Comparison of ENCODE assay signal across 10 cellular contexts in genomic region chr19:38731654-38732301, GRCh38. TPM values are rescaled to one million over a fixed set of nuclear protein-coding genes. Genes with fewer than 3 reads are reported as not detected.
A peak's percentile ranks its signal among the peaks of the same experiment; 100 is the strongest.
DNase-seq lines count a peak whose midpoint lies in the region; ATAC-seq and TF ChIP-seq lines count a peak whose summit lies in the region.
"Had no signal": no experiment of that assay in that cellular context is flagged by ENCODE, and none has a peak within 500 bp of the region (broad histone marks: within the 10 kb centered on the region; RNA-seq: fewer than 3 reads in every experiment).

No MANE protein-coding gene starts in this region.

- H3K4me3 Mint-ChIP-seq in neural crest cell, result peak overlapping the region; percentile 31

- peak overlapping the region; percentile 62 for H3K27ac Mint-ChIP-seq in neural crest cell (ENCODE audit: unreplicated experiment)

- DNase-seq in NCI-H2171 treated with DMSO at 0.1 percent for 48 hours (lab: John Stamatoyannopoulos, UW) (peak; percentile 83), dorsolateral prefrontal cortex (peak in 5 of 10 donors; percentile 18 to 43 (median 33)), neural crest cell (ENCODE audit: low read depth, low spot score) (no peak), anterior cingulate cortex (lab: John Stamatoyannopoulos, UW) (no peak), SK-N-SH (no peak)
- DNase-seq: activated gamma-delta T cell had no signal

- H3K4me1 Mint-ChIP-seq in neural crest cell, result peaks cover 10% of the 10 kb centered on the region

- ATAC-seq in HG02852 (IDR thresholded peaks at IDR 0.05; ENCODE audit: unreplicated experiment), result no peak
- ATAC-seq in GM19035 (IDR thresholded peaks at IDR 0.05; ENCODE audit: unreplicated experiment), result no peak

- no peak for TF ChIP-seq RAD21 in SK-N-SH (IDR thresholded peaks at IDR 0.05; ENCODE audit: low read length)

- peaks cover 53% of the 10 kb centered on the region for H3F3A ChIP-seq in SK-N-SH (replicated peaks; ENCODE audit: insufficient read depth)

- H3K36me3 ChIP-seq in SK-N-SH (replicated peaks in 1 of 2; ENCODE audit: control insufficient read depth in 1 of 2, insufficient read depth in 2 of 2, low read length in 1 of 2), result peaks cover 23 to 44% of the 10 kb centered on the region in 2 experiments

- 85% methylated on average over 10 of the region's 10 CpGs for WGBS in SK-N-SH (ENCODE audit: low lambda C conversion rate)

- H3K4me1 ChIP-seq in SK-N-SH (ENCODE audit: control insufficient read depth in 1 of 2, insufficient read depth in 2 of 2, low read depth in 1 of 2, low read length in 1 of 2), result peaks cover 7 to 12% of the 10 kb centered on the region in 2 experiments; a peak in 3 of 4 replicates

- TF ChIP-seq CTCF in C4-2B (conservative IDR thresholded peaks at IDR 0.05) (no peak), dorsolateral prefrontal cortex (IDR thresholded peaks at IDR 0.05 in 54 of 56, conservative IDR thresholded peaks at IDR 0.05 in 2 of 56; ENCODE audit: low read depth in 1 of 56, partially characterized antibody in 56 of 56) (no peak), neural crest cell (conservative IDR thresholded peaks at IDR 0.05) (no peak), SK-N-SH (IDR thresholded peaks at IDR 0.05) (no peak)

- peaks cover 18% of the 10 kb centered on the region for H3K27me3 Mint-ChIP-seq in neural crest cell (ENCODE audit: low read depth)

- POLR2A ChIA-PET in SK-N-SH (lab: Yijun Ruan, JAX), result no interaction called here

- H3K27ac ChIP-seq in C4-2B (peak overlapping the region; percentile 67), dorsolateral prefrontal cortex (peak overlapping the region in 55 of 59 donors; percentile 9 to 82 (median 60)), SK-N-SH (ENCODE audit: low read depth in 2 of 2, low read length in 1 of 2) (peak overlapping the region in 1 of 2 experiments; percentile 40; a peak in 1 of 4 replicates)

- H3K9me3 Mint-ChIP-seq in neural crest cell, result no peaks in the 10 kb centered on the region

- CTCF ChIA-PET in SK-N-SH (lab: Yijun Ruan, JAX), result interaction anchor here (0.6 kb wide), 1 partner anchor 230 kb away, joined by 3 read pairs; no protein-coding TSS in a partner anchor

- no peak overlapping the region for H2AFZ ChIP-seq in SK-N-SH (ENCODE audit: low read depth)

- peaks cover 7% of the 10 kb centered on the region for H3K36me3 Mint-ChIP-seq in neural crest cell (ENCODE audit: low read depth)

- no peaks in the 10 kb centered on the region; the same call in 1 of the 2 replicates for H3K79me2 ChIP-seq in SK-N-SH (ENCODE audit: insufficient read depth)

- H3K4me3 ChIP-seq in dorsolateral prefrontal cortex (no peak overlapping the region), SK-N-SH (ENCODE audit: low read depth in 2 of 2, low read length in 1 of 2) (no peak overlapping the region)

- intact Hi-C loops in dorsolateral prefrontal cortex (cut with DNase I), result loop anchor here in 1 of 2 donors (5.0 kb wide), 1 partner anchor 101 kb away; the partner anchor contains the start of gene ECH1

- no peaks in the 10 kb centered on the region for H3K27me3 ChIP-seq in dorsolateral prefrontal cortex
- H3K27me3 ChIP-seq in SK-N-SH (ENCODE audit: insufficient read depth), result no peaks in the 10 kb centered on the region

- no peak overlapping the region for H3K4me2 ChIP-seq in SK-N-SH

- no peak for TF ChIP-seq EP300 in SK-N-SH (IDR thresholded peaks at IDR 0.05; ENCODE audit: borderline replicate concordance in 1 of 2, low read depth in 1 of 2, low read length in 1 of 2)

- H3K9me2 ChIP-seq in SK-N-SH, result no peaks in the 10 kb centered on the region

- H4K20me1 ChIP-seq in SK-N-SH (ENCODE audit: insufficient read depth), result peaks cover 10% of the 10 kb centered on the region; the same call in 1 of the 2 replicates

- no peak overlapping the region for H3K9ac ChIP-seq in SK-N-SH

- H3K9me3 ChIP-seq in SK-N-SH, result no peaks in the 10 kb centered on the region

TF ChIP-seq in SK-N-SH, 30 proteins besides CTCF, POLR2A, EP300 and RAD21:
- TF ChIP-seq SMC3 (IDR thresholded peaks at IDR 0.05; ENCODE audit: low read depth, low read length), result no peak
- TF ChIP-seq, protein P1, sequence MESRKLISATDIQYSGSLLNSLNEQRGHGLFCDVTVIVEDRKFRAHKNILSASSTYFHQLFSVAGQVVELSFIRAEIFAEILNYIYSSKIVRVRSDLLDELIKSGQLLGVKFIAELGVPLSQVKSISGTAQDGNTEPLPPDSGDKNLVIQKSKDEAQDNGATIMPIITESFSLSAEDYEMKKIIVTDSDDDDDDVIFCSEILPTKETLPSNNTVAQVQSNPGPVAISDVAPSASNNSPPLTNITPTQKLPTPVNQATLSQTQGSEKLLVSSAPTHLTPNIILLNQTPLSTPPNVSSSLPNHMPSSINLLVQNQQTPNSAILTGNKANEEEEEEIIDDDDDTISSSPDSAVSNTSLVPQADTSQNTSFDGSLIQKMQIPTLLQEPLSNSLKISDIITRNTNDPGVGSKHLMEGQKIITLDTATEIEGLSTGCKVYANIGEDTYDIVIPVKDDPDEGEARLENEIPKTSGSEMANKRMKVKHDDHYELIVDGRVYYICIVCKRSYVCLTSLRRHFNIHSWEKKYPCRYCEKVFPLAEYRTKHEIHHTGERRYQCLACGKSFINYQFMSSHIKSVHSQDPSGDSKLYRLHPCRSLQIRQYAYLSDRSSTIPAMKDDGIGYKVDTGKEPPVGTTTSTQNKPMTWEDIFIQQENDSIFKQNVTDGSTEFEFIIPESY (IDR thresholded peaks at IDR 0.05; ENCODE audit: borderline replicate concordance, low read depth), result no peak
- TF ChIP-seq POLR2AphosphoS5 (IDR thresholded peaks at IDR 0.05; ENCODE audit: low read depth, low read length), result no peak
- TF ChIP-seq USF2 (IDR thresholded peaks at IDR 0.05; ENCODE audit: borderline replicate concordance, low read depth, low read length), result no peak

RNA-seq across cellular contexts. Expression of gene CAPN12, which starts 12.5 kb away (rescaled TPM):
- total RNA-seq in dorsolateral prefrontal cortex (1 to 10 TPM in 55 of 120 experiments, under 1 TPM in 32, not detected in 33; 0.19 to 3.0 (median 1.2) TPM), neural crest cell (not detected in 2 replicates)
- polyA plus RNA-seq in SK-N-SH (2012; rRNA removed), result 1.7 and 3.0 TPM in 2 replicates
- 0.48 and 0.50 TPM in 2 replicates for polyA plus RNA-seq in SK-N-SH (2012; cell fraction: cytosol; rRNA removed)
- polyA plus RNA-seq in SK-N-SH (2012; cell fraction: nucleus; rRNA removed), result 14.5 and 19.0 TPM in 2 replicates
- total RNA-seq: Daoy had no signal

RNA-seq across cellular contexts. Expression of gene LGALS7, which starts 41.5 kb away (rescaled TPM):
- total RNA-seq in dorsolateral prefrontal cortex, result 1 to 10 TPM in 3 of 120 experiments, not detected in 117; 1.1 to 1.2 (median 1.2) TPM
- total RNA-seq in neural crest cell, result not detected in 2 replicates
- not detected in 2 replicates for polyA plus RNA-seq in SK-N-SH (2012; rRNA removed)
- not detected in 2 replicates for polyA plus RNA-seq in SK-N-SH (2012; cell fraction: cytosol; rRNA removed)
- not detected in 2 replicates for polyA plus RNA-seq in SK-N-SH (2012; cell fraction: nucleus; rRNA removed)
- total RNA-seq: Daoy had no signal

RNA-seq across cellular contexts. Expression of gene LGALS7B, which starts 57.2 kb away (rescaled TPM):
- total RNA-seq in dorsolateral prefrontal cortex, result not detected
- not detected in 2 replicates for total RNA-seq in neural crest cell
- polyA plus RNA-seq in SK-N-SH (2012; rRNA removed), result not detected in 2 replicates
- not detected in 2 replicates for polyA plus RNA-seq in SK-N-SH (2012; cell fraction: cytosol; rRNA removed)
- polyA plus RNA-seq in SK-N-SH (2012; cell fraction: nucleus; rRNA removed), result not detected in 2 replicates
- total RNA-seq: Daoy had no signal
